Comparison of ENCODE assay signal across 36 cellular contexts in genomic region chr7:67455508-67455907, GRCh38.
"Had no signal": no experiment of that assay in that cellular context is flagged by ENCODE, and none has a peak within 500 bp of the region (broad histone marks: within the 10 kb centered on the region; RNA-seq: fewer than 3 reads in every experiment).

No MANE protein-coding gene starts in this region.

- H3K27ac ChIP-seq: adrenal gland, body of pancreas, brain microvascular endothelial cell, breast epithelium, VCaP had no signal

- H3K36me3 ChIP-seq: adrenal gland, brain microvascular endothelial cell, breast epithelium had no signal

- H3K27ac Mint-ChIP-seq: activated B cell treated with CpG ODN at 0.5 μM for 24 hours; activated CD4-positive, alpha-beta memory T cell treated with anti-CD3 and anti-CD28 coated beads for 36 hours; activated CD4-positive, alpha-beta T cell treated with anti-CD3 and anti-CD28 coated beads, Interleukin-2, amount 10 ng/mL, durations not matched to agents 24 days and 14 days; activated CD8-positive, alpha-beta T cell treated with anti-CD3 and anti-CD28 coated beads for 36 hours; activated naive CD4-positive, alpha-beta T cell treated with anti-CD3 and anti-CD28 coated beads for 36 hours; activated naive CD4-positive, alpha-beta T cell treated with anti-CD3 and anti-CD28 coated beads, Interleukin-2, amount 50 U/mL, for 72 hours; activated naive CD8-positive, alpha-beta T cell treated with anti-CD3 and anti-CD28 coated beads for 36 hours; activated T-cell treated with anti-CD3 and anti-CD28 coated beads, Interleukin-2, amount 50 U/mL, for 72 hours; activated T-helper 1 cell treated with anti-CD3 and anti-CD28 coated beads, Interleukin-12 subunit alpha, Interleukin-12 subunit beta, Interleukin-2, Interleukin-4 antibody, amounts not matched to agents 30 ng/mL and 10 ng/mL and 1 ng/mL, durations not matched to agents 14 hours and 24 hours and 36 hours; activated T-helper 17 cell treated with anti-CD3 and anti-CD28 coated beads, Interleukin-2, amount 50 U/mL, for 72 hours; T-helper 1 cell treated with Interleukin-12 subunit alpha and Interleukin-12 subunit beta and Interleukin-4 antibody, amounts not matched to agents 30 μg/mL and 1 μg/mL, for 36 hours; T-helper 2 cell treated with Interferon-gamma antibody and Interleukin-4, amounts not matched to agents 5 μg/mL and 100 μg/mL, for 36 hours had no signal

- H3K36me3 Mint-ChIP-seq: activated CD4-positive, alpha-beta memory T cell treated with anti-CD3 and anti-CD28 coated beads for 36 hours; activated naive CD4-positive, alpha-beta T cell treated with anti-CD3 and anti-CD28 coated beads, Interleukin-2, amount 50 U/mL, for 72 hours; activated naive CD8-positive, alpha-beta T cell treated with anti-CD3 and anti-CD28 coated beads for 36 hours had no signal

- H3K9me3 Mint-ChIP-seq: activated B cell treated with CpG ODN at 0.5 μM for 24 hours; activated CD4-positive, alpha-beta memory T cell treated with anti-CD3 and anti-CD28 coated beads for 36 hours; activated CD8-positive, alpha-beta T cell treated with anti-CD3 and anti-CD28 coated beads for 36 hours; activated naive CD8-positive, alpha-beta T cell treated with anti-CD3 and anti-CD28 coated beads for 36 hours; activated T-cell treated with anti-CD3 and anti-CD28 coated beads, Interleukin-2, amount 50 U/mL, for 4 hours had no signal

- H3K4me3 Mint-ChIP-seq: activated B cell treated with CpG ODN at 0.5 μM for 24 hours; activated CD4-positive, alpha-beta memory T cell treated with anti-CD3 and anti-CD28 coated beads for 36 hours; activated CD4-positive, alpha-beta T cell treated with anti-CD3 and anti-CD28 coated beads, Interleukin-2, amount 10 ng/mL, durations not matched to agents 24 days and 14 days; activated CD8-positive, alpha-beta T cell treated with anti-CD3 and anti-CD28 coated beads for 36 hours; activated naive CD4-positive, alpha-beta T cell treated with anti-CD3 and anti-CD28 coated beads for 36 hours; activated naive CD8-positive, alpha-beta T cell treated with anti-CD3 and anti-CD28 coated beads for 36 hours; activated T-cell treated with anti-CD3 and anti-CD28 coated beads, Interleukin-2, amount 50 U/mL, for 4 hours; activated T-cell treated with anti-CD3 and anti-CD28 coated beads, Interleukin-2, amount 50 U/mL, for 72 hours; activated T-helper 1 cell treated with anti-CD3 and anti-CD28 coated beads, Interleukin-12 subunit alpha, Interleukin-12 subunit beta, Interleukin-2, Interleukin-4 antibody, amounts not matched to agents 30 ng/mL and 10 ng/mL and 1 ng/mL, durations not matched to agents 14 hours and 24 hours and 36 hours; activated T-helper 17 cell treated with anti-CD3 and anti-CD28 coated beads, Interleukin-2, amount 50 U/mL, for 72 hours; T-helper 1 cell treated with Interleukin-12 subunit alpha and Interleukin-12 subunit beta and Interleukin-4 antibody, amounts not matched to agents 30 μg/mL and 1 μg/mL, for 36 hours; T-helper 2 cell treated with Interferon-gamma antibody and Interleukin-4, amounts not matched to agents 5 μg/mL and 100 μg/mL, for 36 hours had no signal

- ATAC-seq: activated CD8-positive, alpha-beta T cell treated with anti-CD3 and anti-CD28 coated beads for 36 hours; activated naive CD4-positive, alpha-beta T cell treated with anti-CD3 and anti-CD28 coated beads, Interleukin-2, amount 50 U/mL, for 72 hours; activated T-cell treated with anti-CD3 and anti-CD28 coated beads, Interleukin-2, amount 50 U/mL, for 4 hours; activated T-cell treated with anti-CD3 and anti-CD28 coated beads, Interleukin-2, amount 50 U/mL, for 72 hours; activated T-helper 17 cell treated with anti-CD3 and anti-CD28 coated beads, Interleukin-2, amount 50 U/mL, for 72 hours; body of pancreas had no signal

- H3K4me3 ChIP-seq: adrenal gland, body of pancreas, breast epithelium had no signal

- H3K4me1 ChIP-seq: adrenal gland, body of pancreas, breast epithelium had no signal

- H3K4me1 Mint-ChIP-seq: activated B cell treated with CpG ODN at 0.5 μM for 24 hours; activated CD4-positive, alpha-beta T cell treated with anti-CD3 and anti-CD28 coated beads, Interleukin-2, amount 10 ng/mL, durations not matched to agents 24 days and 14 days; activated naive CD8-positive, alpha-beta T cell treated with anti-CD3 and anti-CD28 coated beads for 36 hours; activated T-helper 17 cell treated with anti-CD3 and anti-CD28 coated beads, Interleukin-2, amount 50 U/mL, for 72 hours had no signal

- DNase-seq: activated B cell treated with CpG ODN at 0.5 μM for 24 hours; activated CD4-positive, alpha-beta memory T cell treated with anti-CD3 and anti-CD28 coated beads for 36 hours; activated CD4-positive, alpha-beta T cell treated with anti-CD3 and anti-CD28 coated beads for 4 hours; activated CD4-positive, alpha-beta T cell treated with anti-CD3 and anti-CD28 coated beads, Interleukin-2, amount 10 ng/mL, durations not matched to agents 24 days and 14 days; activated CD4-positive, alpha-beta T cell treated with anti-CD3 and anti-CD28 coated beads, Interleukin-2, amount 50 U/mL, for 1 hour; activated CD4-positive, alpha-beta T cell treated with anti-CD3 and anti-CD28 coated beads, Interleukin-2, amount 50 U/mL, for 4 hours; activated CD4-positive, CD25-positive, alpha-beta regulatory T cell treated with anti-CD3 and anti-CD28 coated beads, Interleukin-2, amount 50 U/mL, for 72 hours; activated CD8-positive, alpha-beta memory T cell treated with anti-CD3 and anti-CD28 coated beads, Interleukin-2, amount 50 U/mL, for 4 hours; activated CD8-positive, alpha-beta T cell treated with anti-CD3 and anti-CD28 coated beads for 36 hours; activated effector memory CD4-positive, alpha-beta T cell treated with anti-CD3 and anti-CD28 coated beads, Interleukin-2, amount 50 U/mL, for 16 hours; activated gamma-delta T cell treated with Interleukin-2 at 50 U/mL for 16 hours; activated naive CD4-positive, alpha-beta T cell; activated naive CD4-positive, alpha-beta T cell treated with anti-CD3 and anti-CD28 coated beads for 36 hours; activated naive CD4-positive, alpha-beta T cell treated with anti-CD3 and anti-CD28 coated beads, Interleukin-2, amount 50 U/mL, for 16 hours; activated naive CD8-positive, alpha-beta T cell treated with anti-CD3 and anti-CD28 coated beads for 36 hours; activated T-cell treated with anti-CD3 and anti-CD28 coated beads for 4 hours; activated T-cell treated with anti-CD3 and anti-CD28 coated beads, Interleukin-2, amount 50 U/mL, for 1 hour; activated T-cell treated with anti-CD3 and anti-CD28 coated beads, Interleukin-2, amount 50 U/mL, for 4 hours; activated T-cell treated with anti-CD3 and anti-CD28 coated beads, Interleukin-2, amount 50 U/mL, for 72 hours; adrenal gland; amniotic stem cell; aorta; body of pancreas; brain microvascular endothelial cell; central memory CD4-positive, alpha-beta T cell; T-helper 2 cell; T-helper 9 cell had no signal

- FAIRE-seq: astrocyte, TTC549 had no signal

- H3K27me3 Mint-ChIP-seq: activated B cell treated with CpG ODN at 0.5 μM for 24 hours; activated CD4-positive, alpha-beta T cell treated with anti-CD3 and anti-CD28 coated beads, Interleukin-2, amount 10 ng/mL, durations not matched to agents 24 days and 14 days had no signal

- H3K9me3 ChIP-seq: adrenal gland, body of pancreas had no signal

- H3K27me3 ChIP-seq: adrenal gland, body of pancreas, brain microvascular endothelial cell, breast epithelium had no signal
